ENCODE assay signal across 30 cellular contexts in the genomic region with DNA sequence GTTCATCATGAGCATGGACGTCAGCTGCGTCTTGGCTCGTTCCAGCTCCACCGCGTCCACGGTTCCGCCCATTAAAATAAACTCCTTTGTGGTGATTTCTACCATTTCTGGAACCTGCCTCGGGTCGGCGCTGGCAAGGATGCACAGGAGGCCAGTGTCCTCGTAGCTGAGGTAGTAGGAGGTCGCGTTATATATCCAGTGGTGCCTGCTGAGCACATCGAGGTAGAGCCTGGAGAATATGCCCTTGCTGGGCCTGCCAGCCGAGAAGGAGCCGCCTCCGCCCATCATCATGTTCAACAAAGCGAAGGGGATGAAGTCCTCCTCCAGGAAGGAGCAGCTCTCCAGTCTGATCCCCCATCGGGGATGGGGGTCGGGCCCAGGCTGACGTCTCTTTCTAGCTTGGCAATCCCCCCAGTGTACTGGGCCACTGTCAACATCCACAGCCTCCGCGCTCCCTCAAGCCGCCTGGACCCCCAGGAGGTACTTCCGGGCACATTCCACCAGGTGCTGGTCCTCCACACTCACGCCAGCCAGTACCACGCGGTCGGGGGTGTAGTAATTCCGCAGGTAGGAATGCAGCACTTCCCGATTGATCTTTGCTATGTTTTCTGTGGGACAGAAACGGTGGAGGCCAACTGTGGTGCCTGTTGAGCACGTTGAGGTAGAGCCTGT.
"Had no signal": no experiment of that assay in that cellular context is flagged by ENCODE, and none has a peak within 500 bp of the region (broad histone marks: within the 10 kb centered on the region; RNA-seq: fewer than 3 reads in every experiment).

No MANE protein-coding gene starts in this region.

- H3K9me3 ChIP-seq: adrenal gland, MG63, SJCRH30 had no signal

- ATAC-seq: activated CD4-positive, alpha-beta T cell treated with anti-CD3 and anti-CD28 coated beads for 36 hours; Panc1 had no signal

- H3K36me3 Mint-ChIP-seq: activated naive CD8-positive, alpha-beta T cell treated with anti-CD3 and anti-CD28 coated beads, Interleukin-2, amount 10 ng/mL, durations not matched to agents 7 days and 5 days had no signal

- DNase-seq: activated CD4-positive, alpha-beta memory T cell treated with anti-CD3 and anti-CD28 coated beads, Interleukin-2, amount 10 ng/mL, durations not matched to agents 7 days and 5 days; activated CD4-positive, alpha-beta T cell treated with anti-CD3 and anti-CD28 coated beads for 36 hours; activated CD4-positive, alpha-beta T cell treated with anti-CD3 and anti-CD28 coated beads, Interleukin-2, amount 50 U/mL, for 1 hour; activated naive CD4-positive, alpha-beta T cell treated with anti-CD3 and anti-CD28 coated beads, Interleukin-2, amount 50 U/mL, for 16 hours; activated naive CD8-positive, alpha-beta T cell treated with anti-CD3 and anti-CD28 coated beads, Interleukin-2, amount 10 ng/mL, durations not matched to agents 7 days and 5 days; activated T-cell treated with anti-CD3 and anti-CD28 coated beads for 4 hours; activated T-cell treated with anti-CD3 and anti-CD28 coated beads, Interleukin-2, amount 50 U/mL, for 48 hours; adrenal gland; caudate nucleus; MG63; MV-4-11; NCI-H1092 treated with DMSO at 0.1 percent for 48 hours; NCI-H1417 treated with DMSO at 0.1 percent for 48 hours; NCI-H1694; NCI-H2107; NCI-H345; NCI-H510A; NCI-H526 treated with DMSO at 0.1 percent for 48 hours; NCI-H82; NK-92 treated with Interleukin-12 subunit alpha and Interleukin-12 subunit beta, amount 100 ng/mL, for 24 hours; OCI-M1; Right ventricle myocardium superior; RPMI8226; SJCRH30; T-helper 2 cell; T1000 had no signal

- H3K27ac ChIP-seq: adrenal gland, breast epithelium, SJCRH30, VCaP had no signal

- H3K4me3 ChIP-seq: adrenal gland, breast epithelium, MG63, SJCRH30 had no signal

- H3K27ac Mint-ChIP-seq: activated CD4-positive, alpha-beta memory T cell treated with anti-CD3 and anti-CD28 coated beads, Interleukin-2, amount 10 ng/mL, durations not matched to agents 7 days and 5 days; activated CD4-positive, alpha-beta T cell treated with anti-CD3 and anti-CD28 coated beads for 36 hours; activated naive CD8-positive, alpha-beta T cell treated with anti-CD3 and anti-CD28 coated beads, Interleukin-2, amount 10 ng/mL, durations not matched to agents 7 days and 5 days; activated T-helper 2 cell treated with anti-CD3 and anti-CD28 coated beads, Interferon-gamma antibody, Interleukin-2, Interleukin-4, amounts not matched to agents 10 μg/mL and 5 μg/mL and 100 μg/mL, durations not matched to agents 14 hours and 24 hours and 36 hours had no signal

- H3K27me3 Mint-ChIP-seq: activated CD4-positive, alpha-beta memory T cell treated with anti-CD3 and anti-CD28 coated beads, Interleukin-2, amount 10 ng/mL, durations not matched to agents 7 days and 5 days; activated CD4-positive, alpha-beta T cell treated with anti-CD3 and anti-CD28 coated beads for 36 hours; activated naive CD8-positive, alpha-beta T cell treated with anti-CD3 and anti-CD28 coated beads, Interleukin-2, amount 10 ng/mL, durations not matched to agents 7 days and 5 days had no signal

- H3K27me3 ChIP-seq: adrenal gland, breast epithelium, MG63, SJCRH30 had no signal

- H3K4me1 ChIP-seq: adrenal gland, breast epithelium, SJCRH30 had no signal

- H3K36me3 ChIP-seq: adrenal gland, breast epithelium, MG63, SJCRH30 had no signal

- H3K4me3 Mint-ChIP-seq: activated CD4-positive, alpha-beta memory T cell treated with anti-CD3 and anti-CD28 coated beads, Interleukin-2, amount 10 ng/mL, durations not matched to agents 7 days and 5 days; activated CD4-positive, alpha-beta T cell treated with anti-CD3 and anti-CD28 coated beads for 36 hours; activated naive CD8-positive, alpha-beta T cell treated with anti-CD3 and anti-CD28 coated beads, Interleukin-2, amount 10 ng/mL, durations not matched to agents 7 days and 5 days had no signal

- H3K4me1 Mint-ChIP-seq: activated CD4-positive, alpha-beta memory T cell treated with anti-CD3 and anti-CD28 coated beads, Interleukin-2, amount 10 ng/mL, durations not matched to agents 7 days and 5 days; activated CD4-positive, alpha-beta T cell treated with anti-CD3 and anti-CD28 coated beads for 36 hours; activated naive CD8-positive, alpha-beta T cell treated with anti-CD3 and anti-CD28 coated beads, Interleukin-2, amount 10 ng/mL, durations not matched to agents 7 days and 5 days had no signal
